9 cellular contexts compared by ENCODE assay signal in the genomic region with DNA sequence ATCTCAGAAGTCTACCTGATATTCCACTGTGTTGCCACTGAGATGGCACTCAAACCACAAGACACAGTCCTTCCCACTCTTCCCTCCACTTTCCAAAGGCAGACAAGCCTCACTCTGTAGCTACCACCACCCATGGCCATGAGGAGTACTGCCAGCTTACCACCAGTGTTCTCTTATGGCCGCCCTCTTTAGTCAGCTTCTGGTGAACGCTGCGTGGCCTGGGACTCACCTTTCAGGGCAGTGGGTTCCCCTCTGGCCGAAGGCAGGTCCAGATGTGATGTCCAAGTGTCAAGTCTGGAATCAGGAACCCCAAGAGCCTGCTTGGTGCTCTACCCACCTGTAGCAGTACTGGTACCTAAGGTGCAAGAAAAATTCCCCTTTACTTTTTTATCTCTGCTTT.
"Had no signal": no experiment of that assay in that cellular context is flagged by ENCODE, and none has a peak within 500 bp of the region (broad histone marks: within the 10 kb centered on the region; RNA-seq: fewer than 3 reads in every experiment).

No MANE protein-coding gene starts in this region.

- H3K27ac Mint-ChIP-seq: GM23338, H9, IgD-negative memory B cell had no signal

- DNase-seq: H9, HCEC 1CT, KBM-7 had no signal

- FAIRE-seq: H1, H54, HepG2 had no signal

- H3K4me3 Mint-ChIP-seq: GM23338, H9, IgD-negative memory B cell had no signal

- H3K9me3 Mint-ChIP-seq: GM23338, H9 had no signal

- H3K4me3 ChIP-seq: GM23338 had no signal

- ATAC-seq: GM23338, HepG2 had no signal

- H3K27me3 Mint-ChIP-seq: IgD-negative memory B cell had no signal

- H3K27ac ChIP-seq: HL-60 had no signal

- H3K4me1 Mint-ChIP-seq: GM23338, H9, IgD-negative memory B cell had no signal

- H3K36me3 Mint-ChIP-seq: IgD-negative memory B cell had no signal
